18 cellular contexts compared by ENCODE assay signal in the genomic region with DNA sequence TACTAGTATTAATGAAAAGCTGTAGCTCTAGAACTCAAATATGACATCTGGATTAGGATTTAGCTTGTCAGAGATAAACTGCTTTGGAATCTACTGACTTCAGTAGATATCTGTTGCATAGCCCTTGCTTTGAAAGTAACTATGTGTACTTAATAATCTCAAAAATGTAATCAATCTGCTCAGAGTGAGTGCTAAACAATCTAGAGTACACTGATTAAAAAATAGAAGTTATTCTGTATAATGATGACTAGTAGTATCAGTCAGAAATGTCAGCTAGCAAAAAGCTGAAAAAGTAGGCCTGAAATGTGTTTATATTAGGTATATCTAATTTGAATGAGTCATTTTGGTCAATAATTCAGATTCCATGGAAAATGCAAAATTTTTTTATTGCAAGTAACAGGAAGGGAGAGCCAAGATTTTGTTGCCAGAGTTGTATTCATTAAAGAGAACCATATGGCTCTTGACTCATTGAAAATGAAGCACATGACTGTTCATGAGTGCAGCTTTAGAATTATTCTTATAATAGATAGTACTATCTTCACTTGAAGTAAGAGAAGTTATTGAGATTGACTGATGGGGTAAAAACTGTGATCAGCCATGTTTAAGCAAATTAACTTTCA. TPM values are rescaled to one million over a fixed set of nuclear protein-coding genes. Genes with fewer than 3 reads are reported as not detected.
DNase-seq lines count a peak whose midpoint lies in the region; TF ChIP-seq lines count a peak whose summit lies in the region.
"Had no signal": no experiment of that assay in that cellular context is flagged by ENCODE, and none has a peak within 500 bp of the region (broad histone marks: within the 10 kb centered on the region; RNA-seq: fewer than 3 reads in every experiment).

No MANE protein-coding gene starts in this region.

- TF ChIP-seq CTCF in osteoblast (IDR thresholded peaks at IDR 0.05; ENCODE audit: extremely low read depth, low read depth, low read length): no peak

- DNase-seq in COLO829 (ENCODE audit: low spot score) (peak; percentile 77), SK-MEL-5 (ENCODE audit: low read depth, low spot score) (peak; percentile 80), fibroblast of gingiva (ENCODE audit: low read depth) (peak; percentile 84), osteoblast (ENCODE audit: insufficient read length, low spot score, missing footprints) (peak; percentile 54), 8988T (no peak), anterior cingulate cortex (lab: John Stamatoyannopoulos, UW) (no peak), NCI-H2081 (lab: John Stamatoyannopoulos, UW) (no peak), DMS53 (lab: John Stamatoyannopoulos, UW) (no peak)
- DNase-seq: activated CD4-positive, CD25-positive, alpha-beta regulatory T cell treated with anti-CD3 and anti-CD28 coated beads, Interleukin-2, amount 50 U/mL, for 72 hours; activated CD8-positive, alpha-beta memory T cell treated with anti-CD3 and anti-CD28 coated beads, Interleukin-2, amount 10 ng/mL, durations not matched to agents 7 days and 5 days; activated gamma-delta T cell treated with Interleukin-2 at 50 U/mL for 16 hours; CD8-positive, alpha-beta T cell; Karpas-422; NCI-H1417; NCI-H2227 treated with DMSO at 0.1 percent for 48 hours; Right ventricle myocardium superior; thyroid gland had no signal

- in situ Hi-C loops in SK-MEL-5 (cut with HindIII; ENCODE audit: low pct_unique_long_range_greater_than_20kb, low sequenced_read_pairs): no loop called here

- H3K4me3 ChIP-seq in osteoblast (ENCODE audit: insufficient read depth, low read length): no peak overlapping the region
- H3K4me3 ChIP-seq: GM12878, thyroid gland had no signal

- peak overlapping the region; percentile 47 for H3K27ac ChIP-seq in osteoblast (ENCODE audit: low read depth, low read length)
- H3K27ac ChIP-seq: thyroid gland had no signal

- peaks cover 9% of the 10 kb centered on the region for H3K4me1 ChIP-seq in osteoblast (ENCODE audit: insufficient read depth, low read length)
- H3K4me1 ChIP-seq: thyroid gland had no signal

- H4K20me1 ChIP-seq in osteoblast (ENCODE audit: insufficient read depth, low read length): no peaks in the 10 kb centered on the region

- no peak overlapping the region for H3K4me2 ChIP-seq in osteoblast (ENCODE audit: insufficient read depth, low read length)

- H3K27me3 ChIP-seq in osteoblast (ENCODE audit: insufficient read depth, low read length): no peaks in the 10 kb centered on the region
- H3K27me3 ChIP-seq: thyroid gland had no signal

- no peaks in the 10 kb centered on the region for H3K9me3 ChIP-seq in osteoblast (ENCODE audit: low read depth, low read length)
- H3K9me3 ChIP-seq: thyroid gland had no signal

- peaks cover 20% of the 10 kb centered on the region for H3K36me3 ChIP-seq in osteoblast (ENCODE audit: insufficient read depth, low read length)

- no peak overlapping the region for H2AFZ ChIP-seq in osteoblast (ENCODE audit: low read length)

- peaks cover 4% of the 10 kb centered on the region for H3K79me2 ChIP-seq in osteoblast (ENCODE audit: insufficient read depth, low read length)

RNA-seq across cellular contexts. Expression of a gene that starts 20.0 kb away (rescaled TPM):
- 53.8 and 54.5 TPM in 2 replicates for total RNA-seq in SK-MEL-5 (2014; rRNA removed; shearing (Covaris generic))
- polyA plus RNA-seq in SK-MEL-5 (2015; cell fraction: cytosol; rRNA removed): 44.6 and 60.1 TPM in 2 replicates
- 27.3 and 34.1 TPM in 2 replicates for polyA plus RNA-seq in SK-MEL-5 (2015; cell fraction: nucleus; rRNA removed)
- 32.2 and 35.9 TPM in 2 replicates for total RNA-seq in osteoblast

RNA-seq across cellular contexts. Expression of a gene that starts 28.0 kb away (rescaled TPM):
- 7.6 and 8.5 TPM in 2 replicates for total RNA-seq in SK-MEL-5 (2014; rRNA removed; shearing (Covaris generic))
- 7.0 and 10.0 TPM in 2 replicates for polyA plus RNA-seq in SK-MEL-5 (2015; cell fraction: cytosol; rRNA removed)
- polyA plus RNA-seq in SK-MEL-5 (2015; cell fraction: nucleus; rRNA removed): 14.8 and 19.1 TPM in 2 replicates
- 9.8 and 15.3 TPM in 2 replicates for total RNA-seq in osteoblast

Comparison
In these comparisons a context has a peak if more than half of its experiments do, and no peak if none do; other contexts are left out.
1. DNase-seq: peak in COLO829 (single experiment), SK-MEL-5 (single experiment), fibroblast of gingiva (single experiment) and osteoblast (single experiment); none in 8988T (single experiment), anterior cingulate cortex (0 of 58), NCI-H2081 (0 of 2) and DMS53 (single experiment).